Comparison of ENCODE assay signal across 8 cellular contexts in the genomic region with DNA sequence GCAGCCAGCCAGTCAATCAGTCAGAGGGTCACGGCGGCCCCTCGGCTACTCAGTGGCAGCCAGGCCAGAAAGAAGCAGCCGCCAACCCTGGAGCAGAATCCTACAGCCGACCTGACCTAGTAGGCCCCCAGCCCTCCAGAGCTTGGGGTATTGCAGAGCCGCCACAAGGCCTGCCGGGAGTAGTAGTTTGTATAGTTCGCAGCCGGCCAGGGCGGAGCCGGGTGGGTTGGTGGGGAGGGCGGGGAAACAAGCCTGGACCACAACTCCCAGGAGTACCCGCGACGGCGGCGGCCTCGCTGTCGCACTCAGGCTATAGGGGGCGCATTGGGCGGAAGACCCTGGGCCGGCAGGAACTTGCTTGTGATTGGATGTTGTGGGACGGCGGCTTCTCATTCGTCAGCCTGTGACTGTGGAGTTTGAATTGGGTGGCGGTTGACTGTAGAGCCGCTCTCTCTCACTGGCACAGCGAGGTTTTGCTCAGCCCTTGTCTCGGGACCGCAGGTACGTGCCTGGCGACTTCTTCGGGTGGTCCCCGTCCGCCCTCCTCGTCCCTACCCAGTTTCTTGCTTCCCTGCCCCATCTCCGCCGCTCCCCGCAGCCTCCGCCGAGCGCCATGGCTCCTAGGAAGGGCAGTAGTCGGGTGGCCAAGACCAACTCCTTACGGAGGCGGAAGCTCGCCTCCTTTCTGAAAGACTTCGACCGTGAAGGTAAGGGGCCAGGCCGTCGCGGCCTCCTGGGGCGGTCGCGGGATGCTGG. TPM values are rescaled to one million over a fixed set of nuclear protein-coding genes. Genes with fewer than 3 reads are reported as not detected.
DNase-seq lines count a peak whose midpoint lies in the region; ATAC-seq and TF ChIP-seq lines count a peak whose summit lies in the region.

A gene (plus strand): TSS at position 439 of the 756 bp plus-strand sequence. CDS start 175 bp downstream, at position 614.

- peak; percentile 96 for DNase-seq in GM10266 (ENCODE audit: extremely low spot score)
- DNase-seq in NCI-H1048 (lab: John Stamatoyannopoulos, UW) = peak; percentile 97
- peak; percentile 98 for DNase-seq in SK-N-SH
- peak; percentile 99 for DNase-seq in activated naive CD4-positive, alpha-beta T cell treated with anti-CD3 and anti-CD28 coated beads, Interleukin-2, amount 50 U/mL, for 16 hours
- peak; percentile 100 for DNase-seq in germinal center (ENCODE audit: low spot score)
- DNase-seq in nucleus accumbens (lab: John Stamatoyannopoulos, UW) = peak; percentile 88 to 99 (median 98)

- peak within 1 kb of the TSS; percentile 87 for H3K4me2 ChIP-seq in SK-N-SH

- peak within 1 kb of the TSS; percentile 85 for H3K9ac ChIP-seq in SK-N-SH

- peak within 1 kb of the TSS; percentile 97 for H2AFZ ChIP-seq in SK-N-SH (ENCODE audit: low read depth)

- ATAC-seq in HG02588 (IDR thresholded peaks at IDR 0.05; ENCODE audit: unreplicated experiment) = peak; percentile 77

- H3K27me3 ChIP-seq in SK-N-SH (ENCODE audit: insufficient read depth) = no peaks in the 10 kb centered on the region

- POLR2A ChIA-PET in SK-N-SH (lab: Yijun Ruan, JAX) = interaction anchor here (0.9 to 1.5 kb wide), 3 partner anchors 73 to 116 kb away, joined by 4 to 6 read pairs (median 5); a partner anchor contains a TSS

- H3K36me3 ChIP-seq in SK-N-SH (replicated peaks in 1 of 2; ENCODE audit: control insufficient read depth in 1 of 2, insufficient read depth in 2 of 2, low read length in 1 of 2) = peaks cover 21 to 26% of the 10 kb centered on the region in 2 experiments

- peaks cover 16 to 20% of the 10 kb centered on the region in 2 experiments; a peak in 2 of 4 replicates for H3K4me1 ChIP-seq in SK-N-SH (ENCODE audit: control insufficient read depth in 1 of 2, insufficient read depth in 2 of 2, low read depth in 1 of 2, low read length in 1 of 2)

- H3K79me2 ChIP-seq in SK-N-SH (ENCODE audit: insufficient read depth) = peaks cover 89% of the 10 kb centered on the region

- no peaks in the 10 kb centered on the region; the same call in 1 of the 2 replicates for H4K20me1 ChIP-seq in SK-N-SH (ENCODE audit: insufficient read depth)

- H3F3A ChIP-seq in SK-N-SH (replicated peaks; ENCODE audit: insufficient read depth) = no peaks in the 10 kb centered on the region

- no peak for TF ChIP-seq RAD21 in SK-N-SH (IDR thresholded peaks at IDR 0.05; ENCODE audit: low read length)

- no peak for TF ChIP-seq EP300 in SK-N-SH (IDR thresholded peaks at IDR 0.05; ENCODE audit: borderline replicate concordance in 1 of 2, low read depth in 1 of 2, low read length in 1 of 2)

- H3K9me2 ChIP-seq in SK-N-SH = no peaks in the 10 kb centered on the region

- CTCF ChIA-PET in SK-N-SH (lab: Yijun Ruan, JAX) = interaction anchor here (0.6 to 4.9 kb wide), 11 partner anchors 10 to 216 kb away, joined by 3 to 33 read pairs (median 3); a partner anchor contains a TSS

- no peaks in the 10 kb centered on the region for H3K9me3 ChIP-seq in SK-N-SH

- peak within 1 kb of the TSS; percentile 88 to 98 for H3K4me3 ChIP-seq in SK-N-SH (ENCODE audit: low read depth in 2 of 2, low read length in 1 of 2)

- under 1% methylated on average over 37 of the region's 54 CpGs for WGBS in SK-N-SH (ENCODE audit: low lambda C conversion rate)

- H3K27ac ChIP-seq in SK-N-SH (ENCODE audit: low read depth in 2 of 2, low read length in 1 of 2) (peak within 1 kb of the TSS; percentile 50 to 53; a peak in 2 of 4 replicates), temporal lobe (ENCODE audit: low read depth, low read length) (peak within 1 kb of the TSS; percentile 19)

- TF ChIP-seq CTCF in GM10266 (IDR thresholded peaks at IDR 0.05; ENCODE audit: control insufficient read depth, insufficient read depth, low read depth, missing control alignments) (peak; percentile 74), SK-N-SH (IDR thresholded peaks at IDR 0.05) (peak; percentile 62)

TF ChIP-seq in SK-N-SH, 30 proteins besides CTCF, POLR2A, EP300 and RAD21 (continues in another document):
- TF ChIP-seq JUND (IDR thresholded peaks at IDR 0.05) (no peak), MXI1 (IDR thresholded peaks at IDR 0.05; ENCODE audit: low read depth, low read length) (peak; percentile 98), POLR2AphosphoS5 (IDR thresholded peaks at IDR 0.05; ENCODE audit: low read depth, low read length) (peak; percentile 80; the same call in 1 of the 2 replicates), SIN3A (IDR thresholded peaks at IDR 0.05; ENCODE audit: borderline replicate concordance, low read depth, low read length) (peak; percentile 99), GATA2 (CRISPR knock-in tag; IDR thresholded peaks at IDR 0.05) (no peak), FOSL2 (IDR thresholded peaks at IDR 0.05; ENCODE audit: borderline replicate concordance, low read depth) (no peak), TAF1 (IDR thresholded peaks at IDR 0.05; ENCODE audit: borderline replicate concordance, low read depth, low read length) (peak; percentile 78), CHD2 (IDR thresholded peaks at IDR 0.05; ENCODE audit: low read length, partially characterized antibody) (peak; percentile 86), SMC3 (IDR thresholded peaks at IDR 0.05; ENCODE audit: low read depth, low read length) (no peak), RXRA (IDR thresholded peaks at IDR 0.05; ENCODE audit: borderline replicate concordance, low read depth) (no peak), NRF1 (IDR thresholded peaks at IDR 0.05; ENCODE audit: low read depth, low read length) (no peak), GABPA (IDR thresholded peaks at IDR 0.05; ENCODE audit: low read depth) (peak; percentile 79), TCF12 (IDR thresholded peaks at IDR 0.05) (no peak), EZH2phosphoT487 (IDR thresholded peaks at IDR 0.05; ENCODE audit: borderline replicate concordance, low read depth) (no peak), FOXJ3 (CRISPR knock-in tag; IDR thresholded peaks at IDR 0.05) (no peak), TEAD4 (IDR thresholded peaks at IDR 0.05; ENCODE audit: borderline replicate concordance, insufficient read depth) (no peak), MEF2A (IDR thresholded peaks at IDR 0.05; ENCODE audit: borderline replicate concordance, low read depth) (no peak), YY1 (IDR thresholded peaks at IDR 0.05; ENCODE audit: low read depth) (peak; percentile 35; the same call in 1 of the 2 replicates)
- TF ChIP-seq, protein P1, sequence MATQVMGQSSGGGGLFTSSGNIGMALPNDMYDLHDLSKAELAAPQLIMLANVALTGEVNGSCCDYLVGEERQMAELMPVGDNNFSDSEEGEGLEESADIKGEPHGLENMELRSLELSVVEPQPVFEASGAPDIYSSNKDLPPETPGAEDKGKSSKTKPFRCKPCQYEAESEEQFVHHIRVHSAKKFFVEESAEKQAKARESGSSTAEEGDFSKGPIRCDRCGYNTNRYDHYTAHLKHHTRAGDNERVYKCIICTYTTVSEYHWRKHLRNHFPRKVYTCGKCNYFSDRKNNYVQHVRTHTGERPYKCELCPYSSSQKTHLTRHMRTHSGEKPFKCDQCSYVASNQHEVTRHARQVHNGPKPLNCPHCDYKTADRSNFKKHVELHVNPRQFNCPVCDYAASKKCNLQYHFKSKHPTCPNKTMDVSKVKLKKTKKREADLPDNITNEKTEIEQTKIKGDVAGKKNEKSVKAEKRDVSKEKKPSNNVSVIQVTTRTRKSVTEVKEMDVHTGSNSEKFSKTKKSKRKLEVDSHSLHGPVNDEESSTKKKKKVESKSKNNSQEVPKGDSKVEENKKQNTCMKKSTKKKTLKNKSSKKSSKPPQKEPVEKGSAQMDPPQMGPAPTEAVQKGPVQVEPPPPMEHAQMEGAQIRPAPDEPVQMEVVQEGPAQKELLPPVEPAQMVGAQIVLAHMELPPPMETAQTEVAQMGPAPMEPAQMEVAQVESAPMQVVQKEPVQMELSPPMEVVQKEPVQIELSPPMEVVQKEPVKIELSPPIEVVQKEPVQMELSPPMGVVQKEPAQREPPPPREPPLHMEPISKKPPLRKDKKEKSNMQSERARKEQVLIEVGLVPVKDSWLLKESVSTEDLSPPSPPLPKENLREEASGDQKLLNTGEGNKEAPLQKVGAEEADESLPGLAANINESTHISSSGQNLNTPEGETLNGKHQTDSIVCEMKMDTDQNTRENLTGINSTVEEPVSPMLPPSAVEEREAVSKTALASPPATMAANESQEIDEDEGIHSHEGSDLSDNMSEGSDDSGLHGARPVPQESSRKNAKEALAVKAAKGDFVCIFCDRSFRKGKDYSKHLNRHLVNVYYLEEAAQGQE (IDR thresholded peaks at IDR 0.05; ENCODE audit: low read depth, low read length) = no peak
- TF ChIP-seq, protein P2, sequence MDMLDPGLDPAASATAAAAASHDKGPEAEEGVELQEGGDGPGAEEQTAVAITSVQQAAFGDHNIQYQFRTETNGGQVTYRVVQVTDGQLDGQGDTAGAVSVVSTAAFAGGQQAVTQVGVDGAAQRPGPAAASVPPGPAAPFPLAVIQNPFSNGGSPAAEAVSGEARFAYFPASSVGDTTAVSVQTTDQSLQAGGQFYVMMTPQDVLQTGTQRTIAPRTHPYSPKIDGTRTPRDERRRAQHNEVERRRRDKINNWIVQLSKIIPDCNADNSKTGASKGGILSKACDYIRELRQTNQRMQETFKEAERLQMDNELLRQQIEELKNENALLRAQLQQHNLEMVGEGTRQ (IDR thresholded peaks at IDR 0.05; ENCODE audit: borderline replicate concordance, low read depth, low read length) = no peak
- TF ChIP-seq, protein P3, sequence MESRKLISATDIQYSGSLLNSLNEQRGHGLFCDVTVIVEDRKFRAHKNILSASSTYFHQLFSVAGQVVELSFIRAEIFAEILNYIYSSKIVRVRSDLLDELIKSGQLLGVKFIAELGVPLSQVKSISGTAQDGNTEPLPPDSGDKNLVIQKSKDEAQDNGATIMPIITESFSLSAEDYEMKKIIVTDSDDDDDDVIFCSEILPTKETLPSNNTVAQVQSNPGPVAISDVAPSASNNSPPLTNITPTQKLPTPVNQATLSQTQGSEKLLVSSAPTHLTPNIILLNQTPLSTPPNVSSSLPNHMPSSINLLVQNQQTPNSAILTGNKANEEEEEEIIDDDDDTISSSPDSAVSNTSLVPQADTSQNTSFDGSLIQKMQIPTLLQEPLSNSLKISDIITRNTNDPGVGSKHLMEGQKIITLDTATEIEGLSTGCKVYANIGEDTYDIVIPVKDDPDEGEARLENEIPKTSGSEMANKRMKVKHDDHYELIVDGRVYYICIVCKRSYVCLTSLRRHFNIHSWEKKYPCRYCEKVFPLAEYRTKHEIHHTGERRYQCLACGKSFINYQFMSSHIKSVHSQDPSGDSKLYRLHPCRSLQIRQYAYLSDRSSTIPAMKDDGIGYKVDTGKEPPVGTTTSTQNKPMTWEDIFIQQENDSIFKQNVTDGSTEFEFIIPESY (IDR thresholded peaks at IDR 0.05; ENCODE audit: borderline replicate concordance, low read depth) = no peak

RNA-seq across cellular contexts. Expression of the gene that starts here (rescaled TPM):
- 18.9 and 22.9 TPM in 2 replicates for polyA plus RNA-seq in SK-N-SH (2012; rRNA removed)
- polyA plus RNA-seq in SK-N-SH (2012; cell fraction: cytosol; rRNA removed) = 16.2 and 21.3 TPM in 2 replicates
- polyA plus RNA-seq in SK-N-SH (2012; cell fraction: nucleus; rRNA removed) = 14.5 and 22.7 TPM in 2 replicates
- total RNA-seq in temporal lobe = 1.2 TPM

Comparison
In these comparisons a context has a peak if more than half of its experiments do, and no peak if none do; other contexts are left out.
1. Peak in every context shown above with its lines: DNase-seq, ATAC-seq, H3K4me3 ChIP-seq and H3K27ac ChIP-seq.